Comparison of ENCODE assay signal across 8 cellular contexts in genomic region chr9:87725900-87726709, GRCh38. TPM values are rescaled to one million over a fixed set of nuclear protein-coding genes. Genes with fewer than 3 reads are reported as not detected.
DNase-seq lines count a peak whose midpoint lies in the region; ATAC-seq and TF ChIP-seq lines count a peak whose summit lies in the region.

Gene CTSL, plus strand, starts transcription at chr9:87726119. Its CDS starts 1,485 bp downstream, at chr9:87727604.

- intact Hi-C loops in vagina (cut with DNase I), result no loop called here

- H3K4me2 ChIP-seq in hepatocyte, result peak within 1 kb of the TSS; percentile 88

- H3K4me1 Mint-ChIP-seq in brain (peaks cover 40% of the 10 kb centered on the region), progenitor cell of endocrine pancreas (ENCODE audit: low read depth) (peaks cover 4% of the 10 kb centered on the region)

- H3K9me2 ChIP-seq in hepatocyte (replicated peaks; ENCODE audit: insufficient read depth), result no peaks in the 10 kb centered on the region

- H3K4me3 Mint-ChIP-seq in brain (peak within 1 kb of the TSS; percentile 93 to 97 (median 94)), progenitor cell of endocrine pancreas (ENCODE audit: low read depth) (peak within 1 kb of the TSS; percentile 90)

- H3K27ac Mint-ChIP-seq in brain, result peak within 1 kb of the TSS; percentile 92 to 98 (median 97)
- H3K27ac Mint-ChIP-seq in progenitor cell of endocrine pancreas, result peak within 1 kb of the TSS; percentile 94

- no peak for ATAC-seq in HG02763 (IDR thresholded peaks at IDR 0.05; ENCODE audit: unreplicated experiment)

- H3K36me3 ChIP-seq in hepatocyte (replicated peaks; ENCODE audit: insufficient read depth, low read depth), result no peaks in the 10 kb centered on the region
- H3K36me3 ChIP-seq in vagina, result peaks cover 0 to 18% of the 10 kb centered on the region in 2 donors

- peak within 1 kb of the TSS; percentile 93 for H2AFZ ChIP-seq in hepatocyte

- peak within 1 kb of the TSS; percentile 95 for H3K27ac ChIP-seq in hepatocyte
- peak within 1 kb of the TSS; percentile 87 for H3K27ac ChIP-seq in vagina

- peaks cover 0 to 2% (median 0%) of the 10 kb centered on the region in 5 experiments for H3K9me3 Mint-ChIP-seq in brain
- no peaks in the 10 kb centered on the region for H3K9me3 Mint-ChIP-seq in progenitor cell of endocrine pancreas (ENCODE audit: low read depth)

- H3K4me3 ChIP-seq in hepatocyte, result peak within 1 kb of the TSS; percentile 55
- peak within 1 kb of the TSS; percentile 72 to 85 for H3K4me3 ChIP-seq in vagina

- H4K20me1 ChIP-seq in hepatocyte (ENCODE audit: insufficient read depth, poor library complexity, severe bottlenecking), result no peaks in the 10 kb centered on the region

- peak in 1 of 2 donors; percentile 63 for TF ChIP-seq POLR2A in vagina (IDR thresholded peaks at IDR 0.05)

- peak in 1 of 2 experiments; percentile 36 for TF ChIP-seq CTCF in brain (conservative IDR thresholded peaks at IDR 0.05)
- TF ChIP-seq CTCF in hepatocyte (IDR thresholded peaks at IDR 0.05; ENCODE audit: poor library complexity), result peak; percentile 35
- peak; percentile 43 for TF ChIP-seq CTCF in progenitor cell of endocrine pancreas (IDR thresholded peaks at IDR 0.05; ENCODE audit: unreplicated experiment)
- TF ChIP-seq CTCF in vagina (IDR thresholded peaks at IDR 0.05), result peak in 1 of 3 experiments; percentile 24

- H3K79me2 ChIP-seq in hepatocyte, result peaks cover 13% of the 10 kb centered on the region

- H3K27me3 ChIP-seq in hepatocyte (no peaks in the 10 kb centered on the region), vagina (no peaks in the 10 kb centered on the region)

- no peaks in the 10 kb centered on the region for H3K9me3 ChIP-seq in hepatocyte (ENCODE audit: low read depth)
- no peaks in the 10 kb centered on the region for H3K9me3 ChIP-seq in vagina

- H3K27me3 Mint-ChIP-seq in brain (peaks cover 2% of the 10 kb centered on the region), progenitor cell of endocrine pancreas (peaks cover 11% of the 10 kb centered on the region)

- DNase-seq in DMS53 treated with DMSO at 0.1 percent for 48 hours (lab: John Stamatoyannopoulos, UW; ENCODE audit: unreplicated experiment) (peak; percentile 46), LoVo (ENCODE audit: low spot score) (peak; percentile 84), T1000 (lab: John Stamatoyannopoulos, UW) (peak; percentile 88), hepatocyte (ENCODE audit: low spot score) (peak; percentile 91), progenitor cell of endocrine pancreas (ENCODE audit: low spot score, unreplicated experiment) (peak; percentile 66), vagina (ENCODE audit: extremely low spot score in 2 of 2) (peak in 1 of 2 donors; percentile 96)

- H3K36me3 Mint-ChIP-seq in brain (peaks cover 32% of the 10 kb centered on the region), progenitor cell of endocrine pancreas (ENCODE audit: insufficient read depth) (peaks cover 3% of the 10 kb centered on the region)

- WGBS in hepatocyte (ENCODE audit: low lambda C conversion rate, missing lambda C conversion rate), result under 1% methylated on average over 66 of the region's 67 CpGs

- H3K4me1 ChIP-seq in hepatocyte (ENCODE audit: insufficient read depth) (peaks cover 7% of the 10 kb centered on the region), vagina (peaks cover 39% of the 10 kb centered on the region)

RNA-seq across cellular contexts. Expression of gene CTSL, which starts in this region (rescaled TPM):
- polyA plus RNA-seq in brain (ENCODE audit: insufficient read depth, low read depth, low replicate concordance) (32.4 TPM), hepatocyte (328 and 341 TPM in 2 replicates)
- total RNA-seq in hepatocyte (343 and 365 TPM in 2 replicates), progenitor cell of endocrine pancreas (38.6 and 47.5 TPM in 2 replicates), vagina (68.0 TPM)
